Comparison of ENCODE assay signal across 8 cellular contexts in the genomic region with DNA sequence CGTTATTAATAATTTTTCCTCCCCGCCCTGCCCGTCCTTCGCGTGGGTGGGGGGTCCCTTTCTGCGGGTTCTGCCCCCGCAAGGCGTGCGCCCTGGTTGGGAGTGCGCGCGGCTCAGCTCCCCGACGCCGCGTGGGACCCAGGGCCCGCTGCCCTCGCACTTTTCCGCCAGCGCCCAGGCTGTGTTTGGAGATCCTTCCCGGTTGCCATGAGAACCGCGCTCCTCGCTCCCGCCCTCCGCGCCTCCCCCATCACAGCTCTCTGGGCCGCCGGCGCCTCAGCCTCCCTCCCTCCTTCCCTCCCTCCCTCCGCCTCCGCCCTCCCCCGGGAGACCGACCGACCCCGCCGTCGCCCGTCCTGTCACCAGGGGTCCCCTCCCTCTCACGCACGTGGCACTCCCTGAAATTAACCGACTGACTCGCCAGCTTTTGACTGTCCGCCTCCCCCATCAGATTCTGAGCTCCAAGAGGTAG. TPM values are rescaled to one million over a fixed set of nuclear protein-coding genes. Genes with fewer than 3 reads are reported as not detected.
DNase-seq lines count a peak whose midpoint lies in the region; ATAC-seq and TF ChIP-seq lines count a peak whose summit lies in the region.

No MANE protein-coding gene starts in this region.

- H3K4me2 ChIP-seq in HCT116 (ENCODE audit: low read length): peak overlapping the region; percentile 100

- no peak for TF ChIP-seq POLR2A in HCT116 (IDR thresholded peaks at IDR 0.05; ENCODE audit: borderline replicate concordance, extremely low read depth, insufficient read depth, insufficient read length)

- no peak for TF ChIP-seq RAD21 in HCT116 (IDR thresholded peaks at IDR 0.05; ENCODE audit: low read depth)

- H2AFZ ChIP-seq in HCT116 (ENCODE audit: low read depth, low read length, poor library complexity, severe bottlenecking): no peak overlapping the region

- H3K4me1 ChIP-seq in HCT116 (ENCODE audit: control insufficient read depth in 1 of 2, insufficient read depth in 2 of 2, low read length in 2 of 2): peaks cover 53 to 81% of the 10 kb centered on the region in 2 experiments

- BruUV-seq in HCT116 (replicated peaks; lab: Mats Ljungman, UMichigan): no TSS peak

- H3K9me3 ChIP-seq in AG04450 (ENCODE audit: control insufficient read depth, insufficient read depth, low read length) (no peaks in the 10 kb centered on the region; the same call in 1 of the 2 replicates), HCT116 (ENCODE audit: control insufficient read depth in 1 of 2, insufficient read depth in 1 of 2, low read depth in 1 of 2, low read length in 2 of 2) (no peaks in the 10 kb centered on the region)

- H3K36me3 Mint-ChIP-seq in mesothelial cell of epicardium: no peaks in the 10 kb centered on the region

- ATAC-seq in HCT116: peak; percentile 55
- peak; percentile 34 for ATAC-seq in stimulated activated naive CD8-positive, alpha-beta T cell treated with anti-CD3 and anti-CD28 coated beads, Interleukin-15, Interleukin-2, amounts not matched to agents 100 U/mL and 50 U/mL, for 24 hours
- ATAC-seq in GM18511 (IDR thresholded peaks at IDR 0.05; ENCODE audit: unreplicated experiment): no peak

- CTCF ChIA-PET in AG04450 (lab: Charles Lee) (interaction anchor here (1.5 to 2.6 kb wide), 4 partner anchors 27 to 137 kb away, joined by 3 to 14 read pairs (median 9); no protein-coding TSS in a partner anchor), HCT116 (lab: Charles Lee) (interaction anchor here (0.6 to 3.5 kb wide), 10 partner anchors 28 to 499 kb away, joined by 3 to 11 read pairs (median 3); a partner anchor contains a TSS)

- H3K27me3 ChIP-seq in AG04450 (ENCODE audit: control insufficient read depth, insufficient read depth, low read length) (no peaks in the 10 kb centered on the region), HCT116 (ENCODE audit: insufficient read depth, low read length) (no peaks in the 10 kb centered on the region)

- no peaks in the 10 kb centered on the region for H3K36me3 ChIP-seq in HCT116 (ENCODE audit: control insufficient read depth in 1 of 2, insufficient read depth in 2 of 2, low read length in 2 of 2)

- TF ChIP-seq CTCF in AG04450 (IDR thresholded peaks at IDR 0.05; ENCODE audit: low read depth, low read length) (no peak), HCT116 (IDR thresholded peaks at IDR 0.05 in 2 of 3, conservative IDR thresholded peaks at IDR 0.05 in 1 of 3; ENCODE audit: borderline replicate concordance in 1 of 3, insufficient read depth in 1 of 3, low read depth in 2 of 3, low read length in 2 of 3) (no peak), mesothelial cell of epicardium (IDR thresholded peaks at IDR 0.05; ENCODE audit: unreplicated experiment) (no peak)

- H3K79me2 ChIP-seq in HCT116 (ENCODE audit: insufficient read depth, low read length): peaks cover 25% of the 10 kb centered on the region

- H3K9me2 ChIP-seq in HCT116 (ENCODE audit: insufficient read depth): no peaks in the 10 kb centered on the region

- intact Hi-C loops in HCT116 (cut with micrococcal nuclease): no loop called here

- peak overlapping the region; percentile 96 for H3K9ac ChIP-seq in HCT116 (ENCODE audit: low read length)

- POLR2A ChIA-PET in AG04450 (lab: Yijun Ruan, JAX): interaction anchor here (0.5 to 2.3 kb wide), 7 partner anchors 14 to 604 kb away, joined by 3 to 18 read pairs (median 4); a partner anchor contains a TSS
- POLR2A ChIA-PET in HCT116 (lab: Charles Lee): interaction anchor here (0.6 to 5.4 kb wide), 11 partner anchors 15 to 141 kb away, joined by 3 to 45 read pairs (median 6); a partner anchor contains a TSS

- RAD21 ChIA-PET in HCT116 (lab: Charles Lee; ENCODE audit: low non-redundant PET in 1 of 2, low total read pairs in 2 of 2, uncharacterized antibody in 2 of 2, unreplicated experiment in 2 of 2): interaction anchor here in 1 of 2 experiments (0.7 kb wide), 1 partner anchor 15 kb away, joined by 3 read pairs; no protein-coding TSS in a partner anchor

- peaks cover 59% of the 10 kb centered on the region for H3K4me1 Mint-ChIP-seq in mesothelial cell of epicardium

- H3K27me3 Mint-ChIP-seq in mesothelial cell of epicardium (ENCODE audit: low read depth): no peaks in the 10 kb centered on the region

- H3K27ac ChIP-seq in AG04450 (ENCODE audit: low read depth, low read length) (peak overlapping the region; percentile 94), HCT116 (ENCODE audit: low read depth, low read length) (peak overlapping the region; percentile 98), epithelial cell of prostate (peak overlapping the region; percentile 40)

- DNase-seq in AG04450 (ENCODE audit: low read depth, low spot score) (no peak), HCT116 (ENCODE audit: low read depth, low spot score) (no peak), NCI-H82 (lab: John Stamatoyannopoulos, UW) (peak; percentile 97), activated T-cell treated with anti-CD3 and anti-CD28 coated beads for 48 hours (ENCODE audit: low read depth) (peak; percentile 59), epithelial cell of prostate (ENCODE audit: low read depth, low spot score) (no peak), mesothelial cell of epicardium (ENCODE audit: low spot score in 2 of 2, unreplicated experiment in 2 of 2) (peak; percentile 86 to 91)
- peak; percentile 79 for DNase-seq in stimulated activated naive CD8-positive, alpha-beta T cell treated with anti-CD3 and anti-CD28 coated beads, Interleukin-15, Interleukin-2, amounts not matched to agents 100 U/mL and 50 U/mL, for 24 hours

- peak overlapping the region; percentile 98 for H3K27ac Mint-ChIP-seq in mesothelial cell of epicardium

- H3K4me3 ChIP-seq in AG04450 (ENCODE audit: low read depth, low read length) (peak overlapping the region; percentile 47), HCT116 (replicated peaks in 1 of 2; ENCODE audit: low read depth in 1 of 2, low read length in 2 of 2) (peak overlapping the region; percentile 53 to 92)

- H4K20me1 ChIP-seq in HCT116 (ENCODE audit: insufficient read depth): no peaks in the 10 kb centered on the region

- peak overlapping the region; percentile 60 for H3K4me3 Mint-ChIP-seq in mesothelial cell of epicardium

- no peaks in the 10 kb centered on the region for H3K9me3 Mint-ChIP-seq in mesothelial cell of epicardium

TF ChIP-seq in HCT116, 20 proteins besides CTCF, POLR2A, EP300 and RAD21 (continues in another document):
- TF ChIP-seq TCF7L2 (IDR thresholded peaks at IDR 0.05; ENCODE audit: borderline replicate concordance, extremely low read depth, insufficient read depth, insufficient read length) (peak; percentile 31), POLR2AphosphoS5 (IDR thresholded peaks at IDR 0.05; ENCODE audit: low read depth, low read length) (no peak)
- TF ChIP-seq, protein P1, sequence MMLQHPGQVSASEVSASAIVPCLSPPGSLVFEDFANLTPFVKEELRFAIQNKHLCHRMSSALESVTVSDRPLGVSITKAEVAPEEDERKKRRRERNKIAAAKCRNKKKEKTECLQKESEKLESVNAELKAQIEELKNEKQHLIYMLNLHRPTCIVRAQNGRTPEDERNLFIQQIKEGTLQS (IDR thresholded peaks at IDR 0.05): no peak
- TF ChIP-seq, protein P2, sequence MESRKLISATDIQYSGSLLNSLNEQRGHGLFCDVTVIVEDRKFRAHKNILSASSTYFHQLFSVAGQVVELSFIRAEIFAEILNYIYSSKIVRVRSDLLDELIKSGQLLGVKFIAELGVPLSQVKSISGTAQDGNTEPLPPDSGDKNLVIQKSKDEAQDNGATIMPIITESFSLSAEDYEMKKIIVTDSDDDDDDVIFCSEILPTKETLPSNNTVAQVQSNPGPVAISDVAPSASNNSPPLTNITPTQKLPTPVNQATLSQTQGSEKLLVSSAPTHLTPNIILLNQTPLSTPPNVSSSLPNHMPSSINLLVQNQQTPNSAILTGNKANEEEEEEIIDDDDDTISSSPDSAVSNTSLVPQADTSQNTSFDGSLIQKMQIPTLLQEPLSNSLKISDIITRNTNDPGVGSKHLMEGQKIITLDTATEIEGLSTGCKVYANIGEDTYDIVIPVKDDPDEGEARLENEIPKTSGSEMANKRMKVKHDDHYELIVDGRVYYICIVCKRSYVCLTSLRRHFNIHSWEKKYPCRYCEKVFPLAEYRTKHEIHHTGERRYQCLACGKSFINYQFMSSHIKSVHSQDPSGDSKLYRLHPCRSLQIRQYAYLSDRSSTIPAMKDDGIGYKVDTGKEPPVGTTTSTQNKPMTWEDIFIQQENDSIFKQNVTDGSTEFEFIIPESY (IDR thresholded peaks at IDR 0.05; ENCODE audit: extremely low read depth, insufficient replicate concordance, low read length): no peak

RNA-seq across cellular contexts. Expression of a gene that starts 2.4 kb away (rescaled TPM):
- 9.4 and 12.6 TPM in 2 replicates for polyA plus RNA-seq in AG04450 (2011; rRNA removed)
- 18.0 and 18.5 TPM in 2 replicates for polyA minus RNA-seq in AG04450 (2011; rRNA and poly(A)+ RNA removed)
- total RNA-seq in HCT116 (2021; ENCODE audit: unreplicated experiment) (164 TPM), mesothelial cell of epicardium (120 to 123 TPM (median 121 TPM) in 3 replicates)
- 55.6 and 64.2 TPM in 2 replicates for polyA plus RNA-seq in HCT116 (2012)

RNA-seq across cellular contexts. Expression of a gene that starts 19.4 kb away (rescaled TPM):
- 0.12 and 0.32 TPM in 2 replicates for polyA plus RNA-seq in AG04450 (2011; rRNA removed)
- polyA minus RNA-seq in AG04450 (2011; rRNA and poly(A)+ RNA removed): 0.17 and 0.60 TPM in 2 replicates
- total RNA-seq in HCT116 (2021; ENCODE audit: unreplicated experiment) (0.12 TPM), mesothelial cell of epicardium (0.18 to 0.29 TPM in 2 of 3 replicates, not detected in the other)
- not detected in 2 replicates for polyA plus RNA-seq in HCT116 (2012)

RNA-seq across cellular contexts. Expression of a gene that starts 21.1 kb away (rescaled TPM):
- 13.3 and 19.2 TPM in 2 replicates for polyA plus RNA-seq in AG04450 (2011; rRNA removed)
- polyA minus RNA-seq in AG04450 (2011; rRNA and poly(A)+ RNA removed): 13.2 and 18.3 TPM in 2 replicates
- 365 TPM for total RNA-seq in HCT116 (2021; ENCODE audit: unreplicated experiment)
- polyA plus RNA-seq in HCT116 (2012): 282 and 302 TPM in 2 replicates
- 795 to 833 TPM (median 826 TPM) in 3 replicates for total RNA-seq in mesothelial cell of epicardium

RNA-seq across cellular contexts. Expression of a gene that starts 30.9 kb away (rescaled TPM):
- 25.0 and 35.9 TPM in 2 replicates for polyA plus RNA-seq in AG04450 (2011; rRNA removed)
- 9.5 and 14.5 TPM in 2 replicates for polyA minus RNA-seq in AG04450 (2011; rRNA and poly(A)+ RNA removed)
- 425 TPM for total RNA-seq in HCT116 (2021; ENCODE audit: unreplicated experiment)
- 480 and 583 TPM in 2 replicates for polyA plus RNA-seq in HCT116 (2012)
- 3.2 to 4.7 TPM (median 3.9 TPM) in 3 replicates for total RNA-seq in mesothelial cell of epicardium

Comparison
In these comparisons a context has a peak if more than half of its experiments do, and no peak if none do; other contexts are left out.
1. DNase-seq: peak in NCI-H82 (single experiment), activated T-cell treated with anti-CD3 and anti-CD28 coated beads for 48 hours (single experiment), mesothelial cell of epicardium (2 of 2) and stimulated activated naive CD8-positive, alpha-beta T cell treated with anti-CD3 and anti-CD28 coated beads, Interleukin-15, Interleukin-2, amounts not matched to agents 100 U/mL and 50 U/mL, for 24 hours (single experiment); none in AG04450 (single experiment), HCT116 (single experiment) and epithelial cell of prostate (single experiment).
2. H3K27ac ChIP-seq: peak in every context shown above with its lines; median percentile 98 in HCT116; 94 in AG04450; 40 in epithelial cell of prostate.